ENCODE assay signal across 8 cellular contexts in genomic region chr18:68721681-68722583, GRCh38. TPM values are rescaled to one million over a fixed set of nuclear protein-coding genes. Genes with fewer than 3 reads are reported as not detected.
DNase-seq lines count a peak whose midpoint lies in the region; ATAC-seq and TF ChIP-seq lines count a peak whose summit lies in the region.
"Had no signal": no experiment of that assay in that cellular context is flagged by ENCODE, and none has a peak within 500 bp of the region (broad histone marks: within the 10 kb centered on the region; RNA-seq: fewer than 3 reads in every experiment).

No MANE protein-coding gene starts in this region.

- peaks cover 2% of the 10 kb centered on the region for H3K36me3 Mint-ChIP-seq in T-helper 1 cell treated with Interleukin-12 subunit alpha and Interleukin-12 subunit beta and Interleukin-4 antibody, amounts not matched to agents 30 μg/mL and 1 μg/mL, for 36 hours (ENCODE audit: low read depth)

- intact Hi-C loops in left lung (cut with DNase I) (no loop called here), left colon (cut with DNase I, micrococcal nuclease) (no loop called here)

- ATAC-seq in GM19025 (IDR thresholded peaks at IDR 0.05; ENCODE audit: low read depth, unreplicated experiment) (peak; percentile 83), HG02943 (IDR thresholded peaks at IDR 0.05; ENCODE audit: low read depth, unreplicated experiment) (peak; percentile 85), left lung (peak; percentile 38), left colon (no peak)

- H3K27me3 Mint-ChIP-seq in T-helper 1 cell treated with Interleukin-12 subunit alpha and Interleukin-12 subunit beta and Interleukin-4 antibody, amounts not matched to agents 30 μg/mL and 1 μg/mL, for 36 hours (ENCODE audit: low read depth): no peaks in the 10 kb centered on the region

- peak overlapping the region; percentile 82 for H3K4me3 Mint-ChIP-seq in T-helper 1 cell treated with Interleukin-12 subunit alpha and Interleukin-12 subunit beta and Interleukin-4 antibody, amounts not matched to agents 30 μg/mL and 1 μg/mL, for 36 hours

- peak overlapping the region; percentile 87 for H3K27ac Mint-ChIP-seq in T-helper 1 cell treated with Interleukin-12 subunit alpha and Interleukin-12 subunit beta and Interleukin-4 antibody, amounts not matched to agents 30 μg/mL and 1 μg/mL, for 36 hours

- H3K27ac ChIP-seq in left lung: peak overlapping the region; percentile 51 to 56
- H3K27ac ChIP-seq: VCaP had no signal

- H3K9me3 Mint-ChIP-seq in T-helper 1 cell treated with Interleukin-12 subunit alpha and Interleukin-12 subunit beta and Interleukin-4 antibody, amounts not matched to agents 30 μg/mL and 1 μg/mL, for 36 hours: no peaks in the 10 kb centered on the region

- H3K36me3 ChIP-seq in left lung: no peaks in the 10 kb centered on the region

- no peak for DNase-seq in left lung
- DNase-seq in left colon: no peak
- DNase-seq in NCI-H2196 treated with DMSO at 0.1 percent for 48 hours (lab: John Stamatoyannopoulos, UW; ENCODE audit: unreplicated experiment): no peak
- no peak for DNase-seq in stimulated activated CD4-positive, alpha-beta T cell treated with anti-CD3 and anti-CD28 coated beads, Interleukin-4, amount 100 ng/mL, for 1 hour

- no peak for TF ChIP-seq CTCF in left lung (IDR thresholded peaks at IDR 0.05)

- no peaks in the 10 kb centered on the region for H3K9me3 ChIP-seq in left lung

- peak overlapping the region; percentile 0 to 10 for H3K4me3 ChIP-seq in left lung

- peaks cover 5 to 6% of the 10 kb centered on the region in 2 donors for H3K4me1 ChIP-seq in left lung

- peaks cover 17% of the 10 kb centered on the region for H3K4me1 Mint-ChIP-seq in T-helper 1 cell treated with Interleukin-12 subunit alpha and Interleukin-12 subunit beta and Interleukin-4 antibody, amounts not matched to agents 30 μg/mL and 1 μg/mL, for 36 hours (ENCODE audit: low read depth)

- H3K27me3 ChIP-seq in left lung: no peaks in the 10 kb centered on the region

RNA-seq across cellular contexts. Expression of gene TMX3, which starts 7.0 kb away (rescaled TPM):
- 10 to 100 TPM; 48.3 to 78.8 TPM for total RNA-seq in left lung
- 10 to 100 TPM; 26.4 to 32.6 TPM for total RNA-seq in left colon
